In the genomic region with DNA sequence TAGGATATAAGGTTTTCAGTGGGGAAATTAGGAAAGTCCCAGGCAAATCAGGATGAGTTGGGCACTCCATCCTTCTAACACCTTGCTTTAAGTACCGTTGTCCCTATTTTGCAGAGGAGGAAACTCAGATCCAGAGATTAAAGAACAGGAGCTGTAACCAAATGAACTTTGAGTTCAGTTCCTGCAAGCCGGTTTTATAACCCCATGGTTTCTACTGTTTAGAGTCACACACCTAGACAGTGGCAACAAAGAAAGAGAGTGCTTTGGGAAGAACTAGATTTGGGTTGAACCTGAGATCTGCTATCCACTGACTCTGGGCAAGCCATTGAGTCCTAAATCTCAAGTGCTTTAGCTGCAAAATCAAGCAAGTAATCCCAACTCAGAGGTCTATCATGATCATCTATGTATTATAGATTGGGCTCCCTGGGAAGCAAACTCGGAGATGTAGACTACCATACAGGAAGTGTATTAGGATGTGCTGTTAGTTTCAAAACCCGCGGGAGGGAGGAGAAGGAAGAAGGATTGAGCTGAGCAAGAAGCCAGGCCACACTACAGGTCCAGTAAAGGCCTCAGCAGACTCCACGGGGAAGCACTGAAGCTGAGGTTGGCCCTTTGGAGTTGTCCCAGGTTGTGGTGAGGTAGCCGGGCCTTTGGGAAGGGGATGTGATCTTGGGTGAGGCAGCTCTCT, we compare ENCODE assay signal across 21 cellular contexts.
"Had no signal": no experiment of that assay in that cellular context is flagged by ENCODE, and none has a peak within 500 bp of the region (broad histone marks: within the 10 kb centered on the region; RNA-seq: fewer than 3 reads in every experiment).

No MANE protein-coding gene starts in this region.

- H3K27me3 Mint-ChIP-seq: dendritic cell treated with granulocyte-macrophage colony-stimulating factor and Interleukin-4, amounts not matched to agents 40 ng/mL and 50 ng/mL, for 4 days; progenitor cell of endocrine pancreas; type B pancreatic cell had no signal

- H3K4me1 Mint-ChIP-seq: natural killer cell; stimulated activated effector memory CD8-positive, alpha-beta T cell treated with anti-CD3 and anti-CD28 coated beads, Interleukin-12 subunit alpha, Interleukin-12 subunit beta, amount 100 ng/mL, for 72 hours had no signal

- ATAC-seq: left lung; natural killer cell; pancreas; right lobe of liver; stimulated activated effector memory CD8-positive, alpha-beta T cell treated with anti-CD3 and anti-CD28 coated beads, Interleukin-12 subunit alpha, Interleukin-12 subunit beta, amount 100 ng/mL, for 72 hours had no signal

- H3K27me3 ChIP-seq: esophagus squamous epithelium, left lung, neutrophil, pancreas, right lobe of liver, stomach, thyroid gland had no signal

- DNase-seq: central memory CD4-positive, alpha-beta T cell; effector memory CD4-positive, alpha-beta T cell; erythroblast; esophagus squamous epithelium; head of caudate nucleus; kidney; left lung; mesendoderm; natural killer cell; pancreas; right lobe of liver; stimulated activated CD4-positive, alpha-beta T cell treated with anti-CD3 and anti-CD28 coated beads, Interleukin-2, amount 100 ng/mL, for 24 hours; stimulated activated CD4-positive, alpha-beta T cell treated with anti-CD3 and anti-CD28 coated beads, Interleukin-4, amount 100 ng/mL, for 24 hours; stimulated activated naive CD4-positive, alpha-beta T cell treated with Interleukin-2 at 50 U/mL for 16 hours; stomach; thyroid gland had no signal

- H3K36me3 Mint-ChIP-seq: natural killer cell; stimulated activated effector memory CD8-positive, alpha-beta T cell treated with anti-CD3 and anti-CD28 coated beads, Interleukin-12 subunit alpha, Interleukin-12 subunit beta, amount 100 ng/mL, for 72 hours had no signal

- H3K36me3 ChIP-seq: esophagus squamous epithelium, left lung, neutrophil, pancreas, right lobe of liver, stomach, thyroid gland had no signal

- H3K9me3 ChIP-seq: esophagus squamous epithelium, left lung, neutrophil, pancreas, right lobe of liver, stomach, thyroid gland had no signal

- H3K27ac Mint-ChIP-seq: dendritic cell treated with granulocyte-macrophage colony-stimulating factor and Interleukin-4, amounts not matched to agents 40 ng/mL and 50 ng/mL, for 4 days; natural killer cell; type B pancreatic cell had no signal

- H3K27ac ChIP-seq: esophagus squamous epithelium, left lung, neutrophil, pancreas, right lobe of liver, stomach, thyroid gland had no signal

- H3K4me1 ChIP-seq: esophagus squamous epithelium, left lung, pancreas, right lobe of liver, thyroid gland had no signal

- H3K9me3 Mint-ChIP-seq: dendritic cell treated with granulocyte-macrophage colony-stimulating factor and Interleukin-4, amounts not matched to agents 40 ng/mL and 50 ng/mL, for 4 days; natural killer cell; stimulated activated effector memory CD8-positive, alpha-beta T cell treated with anti-CD3 and anti-CD28 coated beads, Interleukin-12 subunit alpha, Interleukin-12 subunit beta, amount 100 ng/mL, for 72 hours had no signal

- H3K4me3 Mint-ChIP-seq: dendritic cell treated with granulocyte-macrophage colony-stimulating factor and Interleukin-4, amounts not matched to agents 40 ng/mL and 50 ng/mL, for 4 days; natural killer cell; stimulated activated effector memory CD8-positive, alpha-beta T cell treated with anti-CD3 and anti-CD28 coated beads, Interleukin-12 subunit alpha, Interleukin-12 subunit beta, amount 100 ng/mL, for 72 hours; type B pancreatic cell had no signal

- H3K4me3 ChIP-seq: esophagus squamous epithelium, left lung, pancreas, right lobe of liver, stomach, thyroid gland had no signal
